ENCODE assay signal across 19 cellular contexts in genomic region chr6:156502969-156503504, GRCh38.
DNase-seq lines count a peak whose midpoint lies in the region; ATAC-seq, FAIRE-seq and TF ChIP-seq lines count a peak whose summit lies in the region.
"Had no signal": no experiment of that assay in that cellular context is flagged by ENCODE, and none has a peak within 500 bp of the region (broad histone marks: within the 10 kb centered on the region; RNA-seq: fewer than 3 reads in every experiment).

No MANE protein-coding gene starts in this region.

- H3K4me1 ChIP-seq in K562 (replicated peaks in 1 of 2; ENCODE audit: control insufficient read depth in 2 of 2, insufficient read depth in 2 of 2, low read length in 2 of 2) (no peaks in the 10 kb centered on the region), mesendoderm (ENCODE audit: control insufficient read depth, low read depth, low read length) (no peaks in the 10 kb centered on the region)

- H3K79me2 ChIP-seq in K562 (ENCODE audit: control insufficient read depth, insufficient read depth, low read length) (no peaks in the 10 kb centered on the region), mesendoderm (ENCODE audit: control insufficient read depth, insufficient read depth, low read length) (no peaks in the 10 kb centered on the region)

- no peak overlapping the region for H3K27ac ChIP-seq in K562 (ENCODE audit: extremely low read depth, low read depth, low read length)
- no peak overlapping the region for H3K27ac ChIP-seq in mesendoderm (ENCODE audit: low read depth, low read length)

- no peaks in the 10 kb centered on the region for H3K9me1 ChIP-seq in K562 (ENCODE audit: control insufficient read depth, insufficient read depth, low read length)

- TF ChIP-seq POLR2A in K562 (conservative IDR thresholded peaks at IDR 0.05): no peak

- H3K79me1 ChIP-seq in mesendoderm (ENCODE audit: low read length): no peaks in the 10 kb centered on the region

- H3K4ac ChIP-seq in mesendoderm (ENCODE audit: low read depth, low read length): no peak overlapping the region

- in situ Hi-C loops in K562 (cut with MboI): no loop called here

- peaks cover 9% of the 10 kb centered on the region for H3K9me3 Mint-ChIP-seq in activated naive CD8-positive, alpha-beta T cell treated with anti-CD3 and anti-CD28 coated beads for 36 hours
- peaks cover 19% of the 10 kb centered on the region for H3K9me3 Mint-ChIP-seq in activated naive CD8-positive, alpha-beta T cell treated with anti-CD3 and anti-CD28 coated beads, Interleukin-2, amount 50 U/mL, for 24 hours
- H3K9me3 Mint-ChIP-seq: CD4-positive, alpha-beta T cell had no signal

- H3K27me3 Mint-ChIP-seq in activated naive CD8-positive, alpha-beta T cell treated with anti-CD3 and anti-CD28 coated beads for 36 hours: peaks cover 7% of the 10 kb centered on the region
- H3K27me3 Mint-ChIP-seq in activated naive CD8-positive, alpha-beta T cell treated with anti-CD3 and anti-CD28 coated beads, Interleukin-2, amount 50 U/mL, for 24 hours: peaks cover 4% of the 10 kb centered on the region
- H3K27me3 Mint-ChIP-seq: CD4-positive, alpha-beta T cell had no signal

- H3K9ac ChIP-seq in K562 (ENCODE audit: insufficient read depth in 1 of 2, low read depth in 2 of 2, low read length in 2 of 2) (no peak overlapping the region), mesendoderm (ENCODE audit: low read length) (no peak overlapping the region)

- POLR2A ChIA-PET in K562 (lab: Yijun Ruan, JAX): no interaction called here

- no peaks in the 10 kb centered on the region for H3K36me3 ChIP-seq in K562 (ENCODE audit: control insufficient read depth, insufficient read depth, low read length)
- no peaks in the 10 kb centered on the region for H3K36me3 ChIP-seq in mesendoderm (ENCODE audit: control insufficient read depth, insufficient read depth, low read length)

- no peak overlapping the region for H2AK5ac ChIP-seq in mesendoderm (ENCODE audit: low read length)

- H3K18ac ChIP-seq in mesendoderm (ENCODE audit: low read length): no peak overlapping the region

- no peak overlapping the region for H2BK5ac ChIP-seq in mesendoderm (ENCODE audit: low read length)

- no peak for TF ChIP-seq CTCF in K562 (IDR thresholded peaks at IDR 0.05 in 2 of 3, conservative IDR thresholded peaks at IDR 0.05 in 1 of 3; ENCODE audit: insufficient read depth in 2 of 3, low read depth in 1 of 3, low read length in 3 of 3)

- H4K5ac ChIP-seq in mesendoderm (ENCODE audit: low read length): no peak overlapping the region

- H2BK120ac ChIP-seq in mesendoderm (ENCODE audit: low read depth, low read length): no peak overlapping the region

- H3K27ac Mint-ChIP-seq in activated naive CD8-positive, alpha-beta T cell treated with anti-CD3 and anti-CD28 coated beads for 36 hours: peak overlapping the region; percentile 32
- no peak overlapping the region for H3K27ac Mint-ChIP-seq in activated naive CD8-positive, alpha-beta T cell treated with anti-CD3 and anti-CD28 coated beads, Interleukin-2, amount 50 U/mL, for 24 hours
- H3K27ac Mint-ChIP-seq: B cell; CD4-positive, alpha-beta T cell; HFFc6 had no signal

- H3K4me3 ChIP-seq in K562 (no peak overlapping the region), mesendoderm (ENCODE audit: low read length) (no peak overlapping the region)

- CTCF ChIA-PET in K562 (lab: Yijun Ruan, JAX; ENCODE audit: low intra/inter-chr PET ratio): no interaction called here

- no peak overlapping the region for H3K4me3 Mint-ChIP-seq in activated naive CD8-positive, alpha-beta T cell treated with anti-CD3 and anti-CD28 coated beads for 36 hours
- no peak overlapping the region for H3K4me3 Mint-ChIP-seq in activated naive CD8-positive, alpha-beta T cell treated with anti-CD3 and anti-CD28 coated beads, Interleukin-2, amount 50 U/mL, for 24 hours
- H3K4me3 Mint-ChIP-seq: B cell; CD4-positive, alpha-beta T cell; HFFc6 had no signal

- WGBS in K562 (ENCODE audit: insufficient coverage, low coverage, missing lambda C conversion rate): under 1% methylated on average over 8 of the region's 8 CpGs
- no CpG with 5 or more reads among the region's 8 CpGs for WGBS in mesendoderm (ENCODE audit: extremely low coverage, insufficient coverage, low lambda C conversion rate)

- H3K4me2 ChIP-seq in K562 (ENCODE audit: insufficient read depth, low read length) (no peak overlapping the region), mesendoderm (ENCODE audit: low read length) (no peak overlapping the region)

- no TSS peak for BruUV-seq in K562 (replicated peaks; lab: Mats Ljungman, UMichigan)

- no peak overlapping the region for H3K56ac ChIP-seq in mesendoderm (ENCODE audit: low read length)

- no peaks in the 10 kb centered on the region for H3K9me3 ChIP-seq in K562 (replicated peaks; ENCODE audit: control insufficient read depth, insufficient read depth, low read depth, low read length)

- TF ChIP-seq EP300 in K562 (IDR thresholded peaks at IDR 0.05; ENCODE audit: low read length): no peak

- no peak for TF ChIP-seq RAD21 in K562 (CRISPR knock-in tag; conservative IDR thresholded peaks at IDR 0.05 in 1 of 2, IDR thresholded peaks at IDR 0.05 in 1 of 2)

- intact Hi-C loops in K562 (cut with micrococcal nuclease): no loop called here

- no peak overlapping the region for H2BK15ac ChIP-seq in mesendoderm (replicated peaks; ENCODE audit: low read depth)

- H3K23ac ChIP-seq in mesendoderm (ENCODE audit: low read length): no peak overlapping the region

- H4K8ac ChIP-seq in mesendoderm (ENCODE audit: low read depth, low read length): no peak overlapping the region

- H4K20me1 ChIP-seq in K562 (replicated peaks; ENCODE audit: control insufficient read depth, insufficient read depth, low read length): no peaks in the 10 kb centered on the region

- H3K36me3 Mint-ChIP-seq in activated naive CD8-positive, alpha-beta T cell treated with anti-CD3 and anti-CD28 coated beads for 36 hours: peaks cover 2% of the 10 kb centered on the region
- H3K36me3 Mint-ChIP-seq in activated naive CD8-positive, alpha-beta T cell treated with anti-CD3 and anti-CD28 coated beads, Interleukin-2, amount 50 U/mL, for 24 hours (ENCODE audit: low read depth): no peaks in the 10 kb centered on the region

- no peak for ATAC-seq in activated naive CD8-positive, alpha-beta T cell treated with anti-CD3 and anti-CD28 coated beads, Interleukin-2, amount 50 U/mL, for 24 hours
- ATAC-seq in K562 (peak; percentile 53; the same call in 1 of the 3 replicates), GM18517 (IDR thresholded peaks at IDR 0.05; ENCODE audit: unreplicated experiment) (no peak)

- peaks cover 5 to 14% of the 10 kb centered on the region in 2 experiments; a peak in 3 of 5 replicates for H3K27me3 ChIP-seq in K562 (ENCODE audit: control insufficient read depth in 2 of 2, insufficient read depth in 2 of 2, low read length in 2 of 2)
- no peaks in the 10 kb centered on the region for H3K27me3 ChIP-seq in mesendoderm (ENCODE audit: insufficient read depth, low read length, poor library complexity)

- DNase-seq in activated naive CD8-positive, alpha-beta T cell treated with anti-CD3 and anti-CD28 coated beads for 36 hours: no peak
- no peak for DNase-seq in activated naive CD8-positive, alpha-beta T cell treated with anti-CD3 and anti-CD28 coated beads, Interleukin-2, amount 50 U/mL, for 24 hours
- DNase-seq in MV-4-11 (lab: John Stamatoyannopoulos, UW) (peak; percentile 35), K562 (ENCODE audit: extremely low read depth in 1 of 4, low spot score in 3 of 4) (no peak), mesendoderm (peak; percentile 1), GOT3 (lab: John Stamatoyannopoulos, UW) (no peak)
- no peak for DNase-seq in activated CD4-positive, CD25-positive, alpha-beta regulatory T cell (lab: John Stamatoyannopoulos, UW)
- DNase-seq: ACHN; C1 segment of cervical spinal cord; Calu3; CD4-positive, alpha-beta T cell; DMS 273 treated with DMSO at 0.1 percent for 48 hours; HCEC 1CT; HFFc6; IMR-90 had no signal

- no peak overlapping the region for H2AFZ ChIP-seq in K562 (ENCODE audit: low read depth, low read length)

- FAIRE-seq in K562 (lab: Jason Lieb, UNC): no peak
- FAIRE-seq: G401.6, GM12891 had no signal

- H3K4me1 Mint-ChIP-seq in activated naive CD8-positive, alpha-beta T cell treated with anti-CD3 and anti-CD28 coated beads for 36 hours: no peaks in the 10 kb centered on the region
- no peaks in the 10 kb centered on the region for H3K4me1 Mint-ChIP-seq in activated naive CD8-positive, alpha-beta T cell treated with anti-CD3 and anti-CD28 coated beads, Interleukin-2, amount 50 U/mL, for 24 hours

TF ChIP-seq in K562, 482 proteins besides CTCF, POLR2A, EP300 and RAD21:
- no peak for TF ChIP-seq IRF9 (tag; IDR thresholded peaks at IDR 0.05)
- peak; percentile 48; the same call in 1 of the 2 replicates for TF ChIP-seq ATF3 (IDR thresholded peaks at IDR 0.05)
- no peak for TF ChIP-seq ATF3 (CRISPR knock-in tag; conservative IDR thresholded peaks at IDR 0.05)
- no peak for TF ChIP-seq CEBPG (CRISPR knock-in tag; IDR thresholded peaks at IDR 0.05)
- peak in 1 of 2 experiments; percentile 34; a peak in 1 of 4 replicates for TF ChIP-seq CEBPG (tag; conservative IDR thresholded peaks at IDR 0.05 in 1 of 2, IDR thresholded peaks at IDR 0.05 in 1 of 2)

Comparison
In these comparisons a context has a peak if more than half of its experiments do, and no peak if none do; other contexts are left out.
1. DNase-seq: peak in MV-4-11 (single experiment) and mesendoderm (single experiment); none in activated naive CD8-positive, alpha-beta T cell treated with anti-CD3 and anti-CD28 coated beads for 36 hours (single experiment), activated naive CD8-positive, alpha-beta T cell treated with anti-CD3 and anti-CD28 coated beads, Interleukin-2, amount 50 U/mL, for 24 hours (single experiment), K562 (0 of 4), GOT3 (single experiment) and activated CD4-positive, CD25-positive, alpha-beta regulatory T cell (0 of 4).